Comparison of ENCODE assay signal across 8 cellular contexts in the genomic region with DNA sequence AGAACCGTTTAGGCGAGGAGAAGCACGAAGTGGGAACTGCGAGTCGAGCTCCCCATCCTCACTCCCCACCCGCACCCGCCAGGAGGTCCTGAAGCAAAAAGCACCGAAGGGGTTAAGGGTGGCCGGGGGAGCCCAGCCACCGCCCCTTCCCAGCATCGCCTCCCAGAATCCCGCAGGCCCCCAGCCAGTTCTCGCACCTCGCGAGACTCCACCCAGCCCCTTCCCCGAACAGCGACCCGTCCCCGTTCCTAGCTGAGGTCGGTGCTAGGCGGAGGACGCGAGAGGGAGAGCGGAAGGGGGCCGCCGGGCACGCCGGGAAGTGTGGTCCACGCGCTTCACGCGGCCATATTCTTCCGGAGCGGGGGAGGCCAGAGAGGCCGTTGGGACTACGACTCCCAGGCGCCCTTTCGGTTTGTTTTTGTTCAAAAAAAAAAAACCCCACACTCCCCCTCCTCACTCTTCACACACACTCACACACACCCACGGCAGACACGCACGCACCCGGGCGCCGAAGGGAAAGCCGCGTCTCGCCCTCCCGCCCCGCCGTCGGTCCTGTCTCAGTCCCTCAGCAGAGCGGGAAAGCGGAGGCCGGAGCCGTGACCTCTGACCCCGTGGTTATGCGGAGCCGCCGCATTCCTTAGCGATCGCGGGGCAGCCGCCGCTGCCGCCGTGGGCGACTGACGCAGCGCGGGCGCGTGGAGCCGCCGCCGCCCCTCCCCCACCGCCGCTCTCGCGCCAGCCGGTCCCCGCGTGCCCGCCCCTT. TPM values are rescaled to one million over a fixed set of nuclear protein-coding genes. Genes with fewer than 3 reads are reported as not detected.
DNase-seq lines count a peak whose midpoint lies in the region; ATAC-seq, FAIRE-seq and TF ChIP-seq lines count a peak whose summit lies in the region.

A gene (plus strand): TSS at position 463 of the 763 bp plus-strand sequence. CDS start 445 bp downstream, outside the sequence.

- H2BK5ac ChIP-seq in H1 (ENCODE audit: low read depth, low read length) = peak within 1 kb of the TSS; percentile 95
- H2BK5ac ChIP-seq in mesenchymal stem cell (ENCODE audit: low read depth, low read length, poor library complexity, severe bottlenecking) = peak within 1 kb of the TSS; percentile 100

- no peaks in the 10 kb centered on the region; a peak in 1 of 4 replicates for H3K9me3 ChIP-seq in H1 (ENCODE audit: insufficient read depth in 2 of 2, low read depth in 1 of 2, low read length in 1 of 2)
- H3K9me3 ChIP-seq in mesenchymal stem cell (ENCODE audit: control insufficient read depth, low read length) = no peaks in the 10 kb centered on the region

- peaks cover 4% of the 10 kb centered on the region for H3K23me2 ChIP-seq in H1 (ENCODE audit: low read depth, low read length)

- no peak within 1 kb of the TSS for H3K23ac ChIP-seq in H1 (ENCODE audit: insufficient read length)
- H3K23ac ChIP-seq in mesenchymal stem cell (ENCODE audit: low read length in 2 of 2) = peak within 1 kb of the TSS in 1 of 2 experiments; percentile 71

- ATAC-seq in GM21360 (IDR thresholded peaks at IDR 0.05; ENCODE audit: unreplicated experiment) = peak; percentile 61

- H3K56ac ChIP-seq in H1 (replicated peaks; ENCODE audit: insufficient read length, low read depth, low read length) = no peak within 1 kb of the TSS

- peak within 1 kb of the TSS; percentile 72; the same call in 1 of the 2 replicates for H2BK15ac ChIP-seq in H1 (ENCODE audit: low read length)
- H2BK15ac ChIP-seq in mesenchymal stem cell (ENCODE audit: low read depth, poor library complexity, severe bottlenecking) = peak within 1 kb of the TSS; percentile 96

- H3K4me3 ChIP-seq in H1 (ENCODE audit: extremely low read depth in 1 of 4, insufficient read depth in 2 of 4, low read depth in 3 of 4, low read length in 4 of 4) (peak within 1 kb of the TSS; percentile 73 to 98 (median 85)), mesenchymal stem cell (ENCODE audit: insufficient read depth in 1 of 2, low read depth in 1 of 2, low read length in 2 of 2) (peak within 1 kb of the TSS; percentile 94 to 98)

- H3K27ac ChIP-seq in H1 (ENCODE audit: low read depth, low read length) (peak within 1 kb of the TSS; percentile 82), mesenchymal stem cell (ENCODE audit: low read length, poor library complexity, severe bottlenecking) (peak within 1 kb of the TSS; percentile 97)

- H3K14ac ChIP-seq in H1 (ENCODE audit: insufficient read length) = no peak within 1 kb of the TSS
- H3K14ac ChIP-seq in mesenchymal stem cell (ENCODE audit: low read length in 2 of 2) = peak within 1 kb of the TSS; percentile 70 to 99

- H2AK5ac ChIP-seq in H1 (ENCODE audit: low read depth, low read length) (no peak within 1 kb of the TSS), mesenchymal stem cell (ENCODE audit: low read length, severe bottlenecking) (peak within 1 kb of the TSS; percentile 72)

- TF ChIP-seq RAD21 in H1 (IDR thresholded peaks at IDR 0.05 in 1 of 2, conservative IDR thresholded peaks at IDR 0.05 in 1 of 2; ENCODE audit: low read depth in 2 of 2, low read length in 2 of 2) = no peak

- H2BK120ac ChIP-seq in H1 (replicated peaks; ENCODE audit: low read depth, low read length) = no peak within 1 kb of the TSS
- H2BK120ac ChIP-seq in mesenchymal stem cell (ENCODE audit: low read depth, low read length) = peak within 1 kb of the TSS; percentile 100

- POLR2A ChIA-PET in H1 (lab: Charles Lee; ENCODE audit: partially characterized antibody) = interaction anchor here (0.7 to 2.2 kb wide), 4 partner anchors 10 to 266 kb away, joined by 3 to 8 read pairs (median 4); no protein-coding TSS in a partner anchor

- CTCF ChIA-PET in H1 (lab: Charles Lee; ENCODE audit: partially characterized antibody) = no interaction called here

- WGBS in H1 (ENCODE audit: extremely low coverage in 1 of 2, insufficient coverage in 1 of 2, insufficient read length in 1 of 2, insufficient replicate concordance in 2 of 2, low coverage in 1 of 2, low lambda C conversion rate in 2 of 2, missing lambda C conversion rate in 1 of 2), 2 experiments = 0% methylated on average over 32 of the region's 83 CpGs; no CpG with 5 or more reads in 1 of the 2 experiments
- WGBS in mesenchymal stem cell = under 1% methylated on average over 59 of the region's 83 CpGs

- TF ChIP-seq CTCF in H1 (IDR thresholded peaks at IDR 0.05; ENCODE audit: control extremely low read depth in 1 of 3, insufficient read depth in 1 of 3, low read depth in 1 of 3, low read length in 3 of 3) = no peak

- H3K18ac ChIP-seq in H1 (ENCODE audit: extremely low read depth, low read length) = peak within 1 kb of the TSS; percentile 93
- peak within 1 kb of the TSS; percentile 99 to 100 for H3K18ac ChIP-seq in mesenchymal stem cell (ENCODE audit: low read depth in 1 of 2, low read length in 2 of 2)

- peak within 1 kb of the TSS; percentile 94 to 96 for H3K4me2 ChIP-seq in H1 (ENCODE audit: insufficient read depth in 1 of 2, low read depth in 2 of 2, low read length in 2 of 2)
- peak within 1 kb of the TSS; percentile 74 for H3K4me2 ChIP-seq in mesenchymal stem cell (ENCODE audit: low read length, poor library complexity, severe bottlenecking)

- H3K4me1 ChIP-seq in H1 (replicated peaks in 1 of 4; ENCODE audit: control insufficient read depth in 3 of 4, insufficient read depth in 4 of 4, low read length in 3 of 4) (peaks cover 0 to 3% (median 0%) of the 10 kb centered on the region in 4 experiments; a peak in 3 of 7 replicates), mesenchymal stem cell (ENCODE audit: control insufficient read depth, insufficient read depth, low read depth, low read length) (peaks cover 5% of the 10 kb centered on the region)

- H2BK12ac ChIP-seq in H1 (ENCODE audit: low read depth, low read length) = no peak within 1 kb of the TSS; the same call in 1 of the 2 replicates
- H2BK12ac ChIP-seq in mesenchymal stem cell (ENCODE audit: low read length in 2 of 2) = peak within 1 kb of the TSS; percentile 86 to 96

- peaks cover 4 to 21% of the 10 kb centered on the region in 2 experiments for H3K79me2 ChIP-seq in H1 (ENCODE audit: control insufficient read depth in 1 of 2, insufficient read depth in 2 of 2, low read length in 2 of 2)

- H4K8ac ChIP-seq in H1 (ENCODE audit: extremely low read depth, insufficient read depth, low read length) (peak within 1 kb of the TSS; percentile 97; the same call in 1 of the 2 replicates), mesenchymal stem cell (ENCODE audit: low read length) (peak within 1 kb of the TSS; percentile 95)

- peak in 1 of 2 experiments; percentile 39; a peak in 2 of 3 replicates for TF ChIP-seq POLR2A in H1 (IDR thresholded peaks at IDR 0.05; ENCODE audit: control extremely low read depth in 1 of 2, low read depth in 2 of 2, low read length in 2 of 2)

- peaks cover 16 to 34% (median 30%) of the 10 kb centered on the region in 4 experiments for H3K27me3 ChIP-seq in H1 (replicated peaks in 1 of 4; ENCODE audit: control insufficient read depth in 3 of 4, extremely low read depth in 1 of 4, insufficient read depth in 3 of 4, low read length in 3 of 4)
- no peaks in the 10 kb centered on the region for H3K27me3 ChIP-seq in mesenchymal stem cell (ENCODE audit: control insufficient read depth in 1 of 2, insufficient read depth in 1 of 2, low read length in 2 of 2)

- TF ChIP-seq EP300 in H1 (IDR thresholded peaks at IDR 0.05; ENCODE audit: borderline replicate concordance in 1 of 2, low read depth in 2 of 2, low read length in 2 of 2) = no peak

- H4K5ac ChIP-seq in H1 (ENCODE audit: insufficient read length, low read depth, low read length) = peak within 1 kb of the TSS; percentile 96

- peak; percentile 94 for DNase-seq in COLO829 (ENCODE audit: low spot score)
- DNase-seq in HTR-8/SVneo (ENCODE audit: insufficient read length, low spot score) = peak; percentile 98
- DNase-seq in NOMO-1 treated with dmso at 0.1 percent for 144 hours (lab: John Stamatoyannopoulos, UW; ENCODE audit: unreplicated experiment) = peak; percentile 95
- peak; percentile 88 to 94 (median 89) for DNase-seq in activated CD8-positive, alpha-beta memory T cell treated with anti-CD3 and anti-CD28 coated beads for 48 hours (ENCODE audit: low read depth in 2 of 3, low spot score in 2 of 3)
- peak; percentile 93 to 100 for DNase-seq in H1 (ENCODE audit: low read depth in 1 of 2, low spot score in 2 of 2)
- DNase-seq in mesenchymal stem cell = peak; percentile 99
- DNase-seq in stimulated activated CD8-positive, alpha-beta memory T cell treated with anti-CD3 and anti-CD28 coated beads, Interleukin-12 subunit alpha, Interleukin-12 subunit beta, amount 100 ng/mL, for 4 hours (ENCODE audit: low read depth) = peak; percentile 87

- H3K79me1 ChIP-seq in H1 (ENCODE audit: low read depth, low read length) (no peaks in the 10 kb centered on the region), mesenchymal stem cell (replicated peaks; ENCODE audit: low read length, poor library complexity, severe bottlenecking) (no peaks in the 10 kb centered on the region)

- no peak within 1 kb of the TSS for H2BK20ac ChIP-seq in H1 (ENCODE audit: low read length)

- H4K20me1 ChIP-seq in H1 (replicated peaks in 1 of 2; ENCODE audit: control insufficient read depth in 1 of 2, insufficient read depth in 2 of 2, low read length in 2 of 2) = peaks cover 20 to 21% of the 10 kb centered on the region in 2 experiments

- FAIRE-seq in HTR-8/SVneo (lab: Jason Lieb, UNC) (peak; percentile 90), H1 (lab: Jason Lieb, UNC) (no peak)

- H2AFZ ChIP-seq in H1 (ENCODE audit: low read length) (peak within 1 kb of the TSS; percentile 98), mesenchymal stem cell (ENCODE audit: low read depth, low read length) (peak within 1 kb of the TSS; percentile 92)

- no peak within 1 kb of the TSS for H3K4ac ChIP-seq in H1 (replicated peaks; ENCODE audit: insufficient read length, low read depth, low read length)
- H3K4ac ChIP-seq in mesenchymal stem cell (ENCODE audit: low read depth in 1 of 2, low read length in 2 of 2) = peak within 1 kb of the TSS; percentile 99

- H3K9ac ChIP-seq in H1 (replicated peaks in 1 of 4; ENCODE audit: extremely low read depth in 1 of 4, low read depth in 3 of 4, low read length in 3 of 4) (peak within 1 kb of the TSS; percentile 35 to 77 (median 68)), mesenchymal stem cell (ENCODE audit: low read length) (peak within 1 kb of the TSS; percentile 97)

- H3K36me3 ChIP-seq in H1 (ENCODE audit: control insufficient read depth in 2 of 4, insufficient read depth in 4 of 4, low read length in 3 of 4) (no peaks in the 10 kb centered on the region), mesenchymal stem cell (ENCODE audit: control insufficient read depth in 1 of 2, insufficient read depth in 2 of 2, low read depth in 1 of 2, low read length in 2 of 2) (peaks cover 0 to 3% of the 10 kb centered on the region in 2 experiments)

- peak within 1 kb of the TSS; percentile 22 for H4K91ac ChIP-seq in H1 (replicated peaks; ENCODE audit: insufficient read length, low read length)
- peak within 1 kb of the TSS; percentile 100 for H4K91ac ChIP-seq in mesenchymal stem cell (ENCODE audit: low read length)

RNA-seq across cellular contexts. Expression of the gene that starts here (rescaled TPM):
- 25.6 and 26.5 TPM in 2 replicates for total RNA-seq in H1 (2021; fragmentation: NEBNext Ultra II Directional; extraction: Animal tissue kit (Norgen Biotek cat#: 25700))
- polyA plus RNA-seq in H1 (2011; rRNA removed) = 9.9 and 10.6 TPM in 2 replicates
- 10.9 TPM for polyA plus RNA-seq in H1 (2011; cell fraction: cytosol; rRNA removed)
- polyA plus RNA-seq in H1 (2011; cell fraction: nucleus; rRNA removed) = 31.2 TPM
- 15.4 to 23.8 TPM (median 16.5 TPM) in 4 replicates for polyA plus RNA-seq in H1 (2012, experiment 1 of 2)
- 4.6 TPM for polyA plus RNA-seq in H1 (2012, experiment 2 of 2)
- 10.2 TPM for polyA plus RNA-seq in H1 (2013, experiment 1 of 2)
- polyA plus RNA-seq in H1 (2013, experiment 2 of 2) = 11.2 TPM
- polyA minus RNA-seq in H1 (2011; rRNA and poly(A)+ RNA removed) = 22.4 and 24.3 TPM in 2 replicates
- 13.4 TPM for polyA minus RNA-seq in H1 (2011; cell fraction: cytosol; rRNA and poly(A)+ RNA removed)
- polyA minus RNA-seq in H1 (2011; cell fraction: nucleus; rRNA and poly(A)+ RNA removed) = 25.9 TPM
- polyA plus RNA-seq in mesenchymal stem cell (2013, experiment 1 of 2) = 35.5 TPM
- polyA plus RNA-seq in mesenchymal stem cell (2013, experiment 2 of 2) = 32.6 TPM

Comparison
In these comparisons a context has a peak if more than half of its experiments do, and no peak if none do; other contexts are left out.
1. Peak in every context shown above with its lines: DNase-seq, ATAC-seq, H3K4me3 ChIP-seq and H3K27ac ChIP-seq.